Comparison of ENCODE assay signal across 8 cellular contexts in the genomic region with DNA sequence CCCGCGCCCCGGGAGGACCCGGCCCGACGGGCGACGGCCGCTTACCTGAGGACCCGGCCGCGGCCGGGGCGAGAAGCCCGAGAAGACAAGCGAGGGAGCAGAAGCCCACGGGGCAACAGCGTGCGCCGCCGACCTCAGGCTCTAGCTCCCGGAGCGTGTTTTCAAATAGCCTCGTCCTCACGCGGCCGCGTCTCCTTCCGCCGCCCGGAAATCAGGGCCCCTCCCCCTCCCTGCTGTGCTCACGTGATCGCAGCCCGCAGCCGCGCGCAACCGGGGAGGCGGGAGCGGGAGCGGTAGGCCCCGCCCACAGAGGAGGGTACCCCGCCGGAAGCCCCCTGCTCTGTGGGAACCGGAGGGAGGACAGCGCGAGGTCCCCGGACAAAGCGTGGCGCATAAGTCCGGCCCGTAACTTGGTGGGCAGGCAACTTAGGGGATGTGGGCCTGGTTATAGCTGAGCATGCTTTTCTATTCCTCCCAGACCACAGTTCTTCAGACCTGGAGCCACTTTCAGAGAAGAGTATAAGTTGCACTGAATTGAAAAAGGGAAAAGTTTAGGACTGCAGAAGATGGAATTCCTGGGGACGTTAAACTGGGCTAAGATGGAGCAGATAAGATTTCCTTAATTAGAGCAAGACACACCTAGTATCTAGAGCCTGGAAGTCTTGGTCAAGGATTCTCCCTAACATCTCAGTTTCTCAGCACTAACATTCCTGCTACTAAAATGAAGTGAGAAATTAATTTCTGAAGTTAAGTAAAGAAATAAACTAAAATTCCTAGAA. TPM values are rescaled to one million over a fixed set of nuclear protein-coding genes. Genes with fewer than 3 reads are reported as not detected.
DNase-seq lines count a peak whose midpoint lies in the region; ATAC-seq and TF ChIP-seq lines count a peak whose summit lies in the region.

TSS of gene TEX10 (minus strand) at position 216 of the 779 bp plus-strand sequence. CDS start 3,579 bp downstream, outside the sequence.

- peak within 1 kb of the TSS; percentile 89 for H4K91ac ChIP-seq in trophoblast cell (ENCODE audit: low read depth, low read length)

- H3K27ac ChIP-seq in trophoblast cell (ENCODE audit: low read depth, low read length) (peak within 1 kb of the TSS; percentile 93), tibial nerve (peak within 1 kb of the TSS; percentile 32 to 89 (median 86))

- H3K14ac ChIP-seq in trophoblast cell (ENCODE audit: low read length), result peak within 1 kb of the TSS; percentile 78

- H3K27me3 Mint-ChIP-seq in activated naive CD8-positive, alpha-beta T cell treated with anti-CD3 and anti-CD28 coated beads, Interleukin-2, amount 50 U/mL, for 24 hours, result no peaks in the 10 kb centered on the region

- TF ChIP-seq CTCF in GM12865 (IDR thresholded peaks at IDR 0.05; ENCODE audit: insufficient read depth, low read depth, low read length, missing control alignments) (no peak), tibial nerve (IDR thresholded peaks at IDR 0.05) (no peak)

- peak within 1 kb of the TSS; percentile 93 for H3K27ac Mint-ChIP-seq in activated naive CD8-positive, alpha-beta T cell treated with anti-CD3 and anti-CD28 coated beads, Interleukin-2, amount 50 U/mL, for 24 hours

- H3K36me3 ChIP-seq in trophoblast cell (ENCODE audit: control insufficient read depth in 1 of 2, insufficient read depth in 2 of 2, low read length in 2 of 2) (no peaks in the 10 kb centered on the region), tibial nerve (no peaks in the 10 kb centered on the region)

- H3K9me3 ChIP-seq in trophoblast cell (ENCODE audit: insufficient read depth, low read depth, low read length) (no peaks in the 10 kb centered on the region), tibial nerve (no peaks in the 10 kb centered on the region)

- H3K4me2 ChIP-seq in trophoblast cell (ENCODE audit: low read length), result peak within 1 kb of the TSS; percentile 89

- H3K36me3 Mint-ChIP-seq in activated naive CD8-positive, alpha-beta T cell treated with anti-CD3 and anti-CD28 coated beads, Interleukin-2, amount 50 U/mL, for 24 hours (ENCODE audit: low read depth), result peaks cover 25% of the 10 kb centered on the region

- H3K4me1 ChIP-seq in trophoblast cell (ENCODE audit: control insufficient read depth in 1 of 2, insufficient read depth in 2 of 2, low read length in 2 of 2), result peaks cover 2 to 4% of the 10 kb centered on the region in 2 experiments
- peaks cover 0 to 33% (median 8%) of the 10 kb centered on the region in 4 donors for H3K4me1 ChIP-seq in tibial nerve

- H2BK5ac ChIP-seq in trophoblast cell (ENCODE audit: low read depth, low read length, poor library complexity), result peak within 1 kb of the TSS; percentile 80

- ATAC-seq in HG02759 (IDR thresholded peaks at IDR 0.05; ENCODE audit: unreplicated experiment), result peak; percentile 87
- ATAC-seq in activated naive CD8-positive, alpha-beta T cell treated with anti-CD3 and anti-CD28 coated beads, Interleukin-2, amount 50 U/mL, for 24 hours, result peak; percentile 84

- peak within 1 kb of the TSS; percentile 23 for H2AK5ac ChIP-seq in trophoblast cell (ENCODE audit: low read length)

- H3K4ac ChIP-seq in trophoblast cell (ENCODE audit: low read depth, low read length), result peak within 1 kb of the TSS; percentile 93

- peak; percentile 71 to 86 for TF ChIP-seq EP300 in tibial nerve (IDR thresholded peaks at IDR 0.05)

- intact Hi-C loops in cardiac septum (cut with DNase I), result loop anchor here (5.0 kb wide), 3 partner anchors 59 to 244 kb away; partner anchors contain the start of gene MSANTD3

- peak in 1 of 2 donors; percentile 67 for TF ChIP-seq POLR2A in tibial nerve (IDR thresholded peaks at IDR 0.05)

- H3K4me1 Mint-ChIP-seq in activated naive CD8-positive, alpha-beta T cell treated with anti-CD3 and anti-CD28 coated beads, Interleukin-2, amount 50 U/mL, for 24 hours, result peaks cover 59% of the 10 kb centered on the region

- H3K18ac ChIP-seq in trophoblast cell (ENCODE audit: low read length), result peak within 1 kb of the TSS; percentile 89

- WGBS in trophoblast cell (ENCODE audit: extremely low coverage, insufficient coverage, insufficient read length), result no CpG with 5 or more reads among the region's 53 CpGs
- WGBS in tibial nerve, 2 donors, result 0 to 1% methylated on average over 12 to 13 of the region's 53 CpGs

- H4K8ac ChIP-seq in trophoblast cell (ENCODE audit: low read depth, low read length), result peak within 1 kb of the TSS; percentile 94

- H3K27me3 ChIP-seq in trophoblast cell (ENCODE audit: insufficient read depth, low read length), result no peaks in the 10 kb centered on the region
- H3K27me3 ChIP-seq in tibial nerve, result no peaks in the 10 kb centered on the region

- H3K79me1 ChIP-seq in trophoblast cell (ENCODE audit: low read length), result peaks cover 9% of the 10 kb centered on the region

- DNase-seq in GM12865 (ENCODE audit: low read depth) (peak; percentile 95), NCI-H128 (lab: John Stamatoyannopoulos, UW; ENCODE audit: unreplicated experiment) (peak; percentile 73), SW480 (ENCODE audit: low spot score) (peak; percentile 85), cardiac septum (ENCODE audit: low spot score) (peak; percentile 94), trophoblast cell (peak; percentile 68 to 87), tibial nerve (ENCODE audit: low spot score in 2 of 2) (peak; percentile 77 to 81)
- DNase-seq in activated naive CD8-positive, alpha-beta T cell treated with anti-CD3 and anti-CD28 coated beads, Interleukin-2, amount 50 U/mL, for 24 hours, result peak; percentile 91

- H3K4me3 ChIP-seq in GM12865 (ENCODE audit: low read depth, low read length) (peak within 1 kb of the TSS; percentile 76), trophoblast cell (ENCODE audit: low read depth, low read length) (peak within 1 kb of the TSS; percentile 95), tibial nerve (peak within 1 kb of the TSS; percentile 63 to 93 (median 76))

- H2BK120ac ChIP-seq in trophoblast cell (ENCODE audit: insufficient read depth, low read length, poor library complexity), result peak within 1 kb of the TSS; percentile 79

- H3K4me3 Mint-ChIP-seq in activated naive CD8-positive, alpha-beta T cell treated with anti-CD3 and anti-CD28 coated beads, Interleukin-2, amount 50 U/mL, for 24 hours, result peak within 1 kb of the TSS; percentile 99

- H3K9me3 Mint-ChIP-seq in activated naive CD8-positive, alpha-beta T cell treated with anti-CD3 and anti-CD28 coated beads, Interleukin-2, amount 50 U/mL, for 24 hours, result peaks cover 11% of the 10 kb centered on the region

- peak within 1 kb of the TSS; percentile 98 for H3K9ac ChIP-seq in trophoblast cell (ENCODE audit: low read length)

- H3K23ac ChIP-seq in trophoblast cell (ENCODE audit: low read length), result peak within 1 kb of the TSS; percentile 100

- peak within 1 kb of the TSS; percentile 61 for H2AFZ ChIP-seq in trophoblast cell (ENCODE audit: insufficient read depth, low read length, poor library complexity)

- H4K12ac ChIP-seq in trophoblast cell (ENCODE audit: low read depth, low read length), result peak within 1 kb of the TSS; percentile 78

- H2BK12ac ChIP-seq in trophoblast cell (ENCODE audit: low read length), result no peak within 1 kb of the TSS

- peaks cover 11% of the 10 kb centered on the region for H3K79me2 ChIP-seq in trophoblast cell (ENCODE audit: control insufficient read depth, insufficient read depth, low read length, poor library complexity)

RNA-seq across cellular contexts. Expression of gene TEX10, which starts in this region (rescaled TPM):
- total RNA-seq in cardiac septum (7.6 TPM), tibial nerve (10 to 100 TPM; 11.8 to 16.7 (median 14.8) TPM)
- 31.5 and 32.4 TPM in 2 replicates for polyA plus RNA-seq in trophoblast cell (2013)

Comparison
In these comparisons a context has a peak if more than half of its experiments do, and no peak if none do; other contexts are left out.
1. Peak in every context shown above with its lines: DNase-seq, ATAC-seq, H3K4me3 ChIP-seq and H3K27ac ChIP-seq.